In genomic region chr4:182825003-182825402, GRCh38 we compare ENCODE assay signal across 1 cellular context.
TF ChIP-seq lines count a peak whose summit lies in the region.

No MANE protein-coding gene starts in this region.

TF ChIP-seq in GM23338, 12 proteins besides CTCF, POLR2A, EP300 and RAD21:
- TF ChIP-seq ZNF462 (CRISPR knock-in tag; IDR thresholded peaks at IDR 0.05), result no peak
- TF ChIP-seq ETS1 (IDR thresholded peaks at IDR 0.05), result no peak
- TF ChIP-seq NANOG (IDR thresholded peaks at IDR 0.05; ENCODE audit: borderline replicate concordance), result no peak
